In the genomic region with DNA sequence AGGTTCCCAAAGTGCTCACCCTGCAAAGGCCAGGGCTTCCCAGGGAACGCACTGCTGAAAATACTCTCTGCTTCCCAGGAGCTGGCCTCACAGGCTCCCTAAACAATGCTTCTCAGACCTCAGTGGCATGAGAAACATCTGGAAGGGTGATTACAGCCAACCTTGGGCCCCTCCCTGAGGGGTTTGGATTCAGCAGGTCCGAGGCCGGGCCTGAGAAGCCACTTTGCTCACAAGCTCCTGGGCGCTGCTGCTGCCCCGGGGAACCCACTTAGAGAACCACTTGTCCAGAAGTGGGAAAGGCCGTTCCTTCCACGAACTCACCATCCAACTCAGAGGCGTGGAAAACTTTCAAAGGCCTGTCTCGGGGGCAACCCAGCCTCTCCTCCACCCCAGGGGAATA, we compare ENCODE assay signal across 6 cellular contexts.
"Had no signal": no experiment of that assay in that cellular context is flagged by ENCODE, and none has a peak within 500 bp of the region (broad histone marks: within the 10 kb centered on the region; RNA-seq: fewer than 3 reads in every experiment).

No MANE protein-coding gene starts in this region.

- FAIRE-seq: H54, HTR-8/SVneo had no signal

- H2AFZ ChIP-seq: GM23248 had no signal

- DNase-seq: GM23248, GOT3, H9, HCEC 1CT had no signal

- H3K4me3 ChIP-seq: GM23248 had no signal

- H3K27ac ChIP-seq: GM23248 had no signal

- H3K9ac ChIP-seq: GM23248 had no signal
